ENCODE assay signal across 1 cellular context in genomic region chr13:41494202-41494601, GRCh38.
TF ChIP-seq lines count a peak whose summit lies in the region.

No MANE protein-coding gene starts in this region.

TF ChIP-seq in H1, 55 proteins besides CTCF, POLR2A, EP300 and RAD21:
- TF ChIP-seq ZNF274 (IDR thresholded peaks at IDR 0.05; ENCODE audit: borderline replicate concordance, extremely low read depth, low read length) (no peak), GABPA (IDR thresholded peaks at IDR 0.05; ENCODE audit: borderline replicate concordance, insufficient read depth, low read length) (no peak), TCF12 (IDR thresholded peaks at IDR 0.05; ENCODE audit: low read depth, low read length) (no peak), MAX (IDR thresholded peaks at IDR 0.05) (no peak), ATF3 (IDR thresholded peaks at IDR 0.05; ENCODE audit: insufficient read depth, low read depth, low read length) (no peak), POLR2AphosphoS5 (IDR thresholded peaks at IDR 0.05; ENCODE audit: low read depth, low read length) (no peak), EGR1 (IDR thresholded peaks at IDR 0.05; ENCODE audit: borderline replicate concordance, low read depth, low read length) (no peak), CBX5 (IDR thresholded peaks at IDR 0.05; ENCODE audit: low read depth, low read length) (no peak), KDM4A (IDR thresholded peaks at IDR 0.05; ENCODE audit: low read depth, low read length, severe bottlenecking) (no peak), NRF1 (IDR thresholded peaks at IDR 0.05; ENCODE audit: low read depth, low read length) (no peak), CHD2 (IDR thresholded peaks at IDR 0.05; ENCODE audit: low read length) (no peak), SIX5 (IDR thresholded peaks at IDR 0.05; ENCODE audit: low read depth, low read length) (no peak)
